ENCODE assay signal across 9 cellular contexts in the genomic region with DNA sequence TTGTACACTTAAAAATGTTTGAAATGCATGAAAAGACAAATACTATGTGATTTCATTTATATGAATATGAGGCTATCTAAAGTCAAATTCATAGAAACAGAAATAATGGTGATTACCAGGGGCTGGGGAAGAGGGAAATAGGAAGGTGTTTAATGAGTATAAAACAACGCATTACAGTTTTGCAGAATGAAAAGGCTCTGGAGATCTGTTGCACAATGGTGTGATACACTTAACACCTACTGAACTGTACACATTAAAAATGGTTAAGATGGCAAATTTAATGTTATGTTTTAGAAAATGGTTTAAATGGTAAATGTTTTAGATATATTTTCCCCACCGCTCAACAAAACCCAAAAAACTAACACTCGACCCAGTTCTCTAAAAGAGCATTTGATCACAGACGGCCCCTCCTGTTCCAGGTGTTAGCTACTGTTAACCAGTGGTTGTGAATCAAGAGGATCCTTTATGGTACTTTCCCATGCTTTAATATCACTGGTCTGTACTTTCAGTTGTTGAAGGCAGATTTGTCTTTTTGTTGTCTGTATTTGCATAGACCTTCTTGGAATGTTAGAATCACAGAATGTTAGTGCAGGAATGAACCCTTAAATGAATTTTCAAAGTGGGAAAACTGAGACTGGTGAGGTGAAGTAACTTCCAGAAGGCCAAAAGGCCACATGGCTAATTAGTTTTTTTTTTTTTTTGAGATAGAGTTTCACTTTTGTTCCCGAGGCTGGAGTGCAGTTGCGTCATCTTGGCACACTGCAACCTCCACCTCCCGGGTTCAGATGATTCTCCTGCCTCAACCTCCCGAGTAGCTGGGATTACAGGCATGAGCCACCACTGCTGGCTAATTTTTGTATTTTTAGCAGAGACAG. TPM values are rescaled to one million over a fixed set of nuclear protein-coding genes. Genes with fewer than 3 reads are reported as not detected.
DNase-seq lines count a peak whose midpoint lies in the region; TF ChIP-seq lines count a peak whose summit lies in the region.
"Had no signal": no experiment of that assay in that cellular context is flagged by ENCODE, and none has a peak within 500 bp of the region (broad histone marks: within the 10 kb centered on the region; RNA-seq: fewer than 3 reads in every experiment).

No MANE protein-coding gene starts in this region.

- peak overlapping the region; percentile 48 to 57 (median 56) for H3K27ac Mint-ChIP-seq in IgD-negative memory B cell
- H3K27ac Mint-ChIP-seq in neural progenitor cell: no peak overlapping the region

- H3K9ac ChIP-seq in neural progenitor cell: no peak overlapping the region

- H3K27me3 Mint-ChIP-seq in IgD-negative memory B cell: no peaks in the 10 kb centered on the region
- H3K27me3 Mint-ChIP-seq in neural progenitor cell (ENCODE audit: insufficient read depth, low read depth): peaks cover 2% of the 10 kb centered on the region

- TF ChIP-seq CTCF in GM13977 (IDR thresholded peaks at IDR 0.05; ENCODE audit: extremely low read depth, insufficient read depth, missing control alignments): no peak
- TF ChIP-seq CTCF in neural progenitor cell (IDR thresholded peaks at IDR 0.05): no peak

- no peaks in the 10 kb centered on the region for H3K9me3 ChIP-seq in neural progenitor cell (ENCODE audit: low read depth)
- H3K9me3 ChIP-seq: heart left ventricle had no signal

- peak overlapping the region in 3 of 4 donors; percentile 10 to 65 (median 31) for H3K4me3 Mint-ChIP-seq in IgD-negative memory B cell
- H3K4me3 Mint-ChIP-seq in neural progenitor cell: no peak overlapping the region

- peaks cover 31 to 43% (median 41%) of the 10 kb centered on the region in 3 donors for H3K4me1 Mint-ChIP-seq in IgD-negative memory B cell
- no peaks in the 10 kb centered on the region for H3K4me1 Mint-ChIP-seq in neural progenitor cell

- H3K9me3 Mint-ChIP-seq in IgD-negative memory B cell (no peaks in the 10 kb centered on the region), neural progenitor cell (peaks cover 20% of the 10 kb centered on the region)

- H3K27me3 ChIP-seq in neural progenitor cell: no peaks in the 10 kb centered on the region
- H3K27me3 ChIP-seq: heart left ventricle had no signal

- no peak overlapping the region for H2AFZ ChIP-seq in neural progenitor cell (replicated peaks)

- peaks cover 3% of the 10 kb centered on the region for H3F3A ChIP-seq in neural progenitor cell (ENCODE audit: low read depth)

- in situ Hi-C loops in GM13977 (cut with MboI; ENCODE audit: low pct_unique_long_range_greater_than_20kb, low sequenced_read_pairs, unreplicated experiment): no loop called here

- DNase-seq in GM13977 (ENCODE audit: low spot score) (peak; percentile 48), dermis blood vessel endothelial cell (peak; percentile 28), neural progenitor cell (ENCODE audit: low spot score) (no peak), HuH-7 (ENCODE audit: low spot score) (no peak), dedifferentiated amniotic fluid mesenchymal stem cell (ENCODE audit: extremely low spot score) (no peak), substantia nigra (lab: John Stamatoyannopoulos, UW) (no peak), SK-N-DZ (ENCODE audit: low spot score) (no peak)

- H3K36me3 ChIP-seq in neural progenitor cell: no peaks in the 10 kb centered on the region

- H3K27ac ChIP-seq in neural progenitor cell (peak overlapping the region; percentile 21), substantia nigra (ENCODE audit: low read depth, low read length, poor library complexity, severe bottlenecking) (no peak overlapping the region)

- no peak overlapping the region for H3K4me2 ChIP-seq in neural progenitor cell

- H4K20me1 ChIP-seq in neural progenitor cell (ENCODE audit: low read depth): peaks cover 69% of the 10 kb centered on the region

- peaks cover 5% of the 10 kb centered on the region for H3K4me1 ChIP-seq in neural progenitor cell

- H3K79me2 ChIP-seq in neural progenitor cell (ENCODE audit: low read depth): peaks cover 99% of the 10 kb centered on the region

- H3K4me3 ChIP-seq in neural progenitor cell: no peak overlapping the region

- H3K36me3 Mint-ChIP-seq in IgD-negative memory B cell (peaks cover 3% of the 10 kb centered on the region), neural progenitor cell (peaks cover 50% of the 10 kb centered on the region)

RNA-seq across cellular contexts. Expression of a gene that starts 10.2 kb away (rescaled TPM):
- 86.1 TPM for polyA plus RNA-seq in IgD-negative memory B cell
- total RNA-seq in dermis blood vessel endothelial cell: 101 and 176 TPM in 2 replicates
- 123 and 238 TPM in 2 replicates for total RNA-seq in neural progenitor cell (ENCODE audit: low replicate concordance)
- 62.8 and 89.0 TPM in 2 replicates for polyA plus RNA-seq in SK-N-DZ (2014; cell fraction: cytosol; rRNA removed)
- 24.8 and 32.8 TPM in 2 replicates for polyA plus RNA-seq in SK-N-DZ (2014; cell fraction: nucleus; rRNA removed)

Comparison
In these comparisons a context has a peak if more than half of its experiments do, and no peak if none do; other contexts are left out.
1. DNase-seq: peak in GM13977 (single experiment) and dermis blood vessel endothelial cell (single experiment); none in neural progenitor cell (single experiment), HuH-7 (single experiment), dedifferentiated amniotic fluid mesenchymal stem cell (single experiment), substantia nigra (0 of 49) and SK-N-DZ (single experiment).